In the genomic region with DNA sequence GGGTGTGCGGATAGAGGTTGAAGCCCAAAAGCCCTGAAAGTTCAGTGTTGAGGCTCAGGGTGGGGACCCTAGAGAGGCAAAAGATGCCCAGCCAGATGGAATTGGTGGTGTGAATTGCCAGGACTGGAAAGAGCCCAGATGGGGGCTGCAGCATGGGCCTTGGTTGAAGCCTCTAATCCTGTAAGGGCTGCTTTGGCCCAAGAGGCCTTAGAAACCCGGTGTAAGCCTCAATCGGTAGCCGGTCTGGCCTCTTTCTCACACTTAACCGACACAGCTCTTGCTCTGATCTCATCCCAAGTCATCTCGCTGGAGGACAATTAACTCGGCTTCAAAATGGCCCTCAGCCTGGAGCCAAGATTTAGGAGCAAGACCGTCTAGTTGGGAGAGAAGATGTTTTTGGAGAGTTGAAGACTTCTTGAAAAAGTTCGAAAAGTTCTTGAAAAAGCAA, we compare ENCODE assay signal across 8 cellular contexts. TPM values are rescaled to one million over a fixed set of nuclear protein-coding genes. Genes with fewer than 3 reads are reported as not detected.
DNase-seq lines count a peak whose midpoint lies in the region; ATAC-seq, FAIRE-seq and TF ChIP-seq lines count a peak whose summit lies in the region.

No MANE protein-coding gene starts in this region.

- H3K9ac ChIP-seq in endothelial cell of umbilical vein (replicated peaks; ENCODE audit: extremely low read depth, insufficient read depth, low read length): peak overlapping the region; percentile 99

- H3K4me2 ChIP-seq in endothelial cell of umbilical vein (ENCODE audit: insufficient read depth, low read length): peak overlapping the region; percentile 95

- POLR2A ChIA-PET in endothelial cell of umbilical vein (lab: Charles Lee): interaction anchor here (0.6 to 4.6 kb wide), 7 partner anchors 8 to 261 kb away, joined by 3 to 24 read pairs (median 7); no protein-coding TSS in a partner anchor

- H3K79me2 ChIP-seq in endothelial cell of umbilical vein (ENCODE audit: control insufficient read depth, insufficient read depth, low read length): peaks cover 69% of the 10 kb centered on the region

- H4K20me1 ChIP-seq in endothelial cell of umbilical vein (replicated peaks; ENCODE audit: control insufficient read depth, extremely low read depth, insufficient read depth, low read length): no peaks in the 10 kb centered on the region

- H3K9me3 ChIP-seq in WERI-Rb-1 (ENCODE audit: severe bottlenecking) (no peaks in the 10 kb centered on the region), endothelial cell of umbilical vein (replicated peaks; ENCODE audit: control insufficient read depth, insufficient read depth, low read length) (no peaks in the 10 kb centered on the region)

- H3K27ac Mint-ChIP-seq in nephron progenitor cell: peak overlapping the region; percentile 99

- FAIRE-seq in endothelial cell of umbilical vein (lab: Jason Lieb, UNC): no peak

- no peaks in the 10 kb centered on the region for H3K9me3 Mint-ChIP-seq in nephron progenitor cell

- peak overlapping the region; percentile 91 for H3K4me3 Mint-ChIP-seq in nephron progenitor cell

- BruUV-seq in endothelial cell of umbilical vein (replicated peaks; lab: Mats Ljungman, UMichigan): TSS peak; percentile 78

- H3K27ac ChIP-seq in WERI-Rb-1 (peak overlapping the region; percentile 95), endothelial cell of umbilical vein (ENCODE audit: insufficient read depth, low read depth, low read length) (peak overlapping the region; percentile 100)

- H3K27me3 Mint-ChIP-seq in nephron progenitor cell (ENCODE audit: low read depth, poor library complexity): no peaks in the 10 kb centered on the region

- TF ChIP-seq POLR2A in endothelial cell of umbilical vein (IDR thresholded peaks at IDR 0.05; ENCODE audit: low read depth, low read length): peak; percentile 3

- ATAC-seq in HG03196 (IDR thresholded peaks at IDR 0.05; ENCODE audit: unreplicated experiment): no peak

- H3K4me1 Mint-ChIP-seq in nephron progenitor cell: peaks cover 55% of the 10 kb centered on the region

- dilution Hi-C loops in endothelial cell of umbilical vein (cut with MboI; ENCODE audit: extremely low pct_ligation_motif_present, low sequenced_read_pairs): no loop called here

- peak overlapping the region; percentile 85; the same call in 1 of the 2 replicates for H3K4me3 ChIP-seq in WERI-Rb-1 (ENCODE audit: low read depth, low read length)
- H3K4me3 ChIP-seq in endothelial cell of umbilical vein (replicated peaks in 1 of 3; ENCODE audit: insufficient read depth in 1 of 3, low read depth in 1 of 3, low read length in 3 of 3): peak overlapping the region; percentile 66 to 96 (median 95)

- DNase-seq in NOMO-1 treated with DMSO at 0.1 percent for 48 hours (lab: John Stamatoyannopoulos, UW; ENCODE audit: unreplicated experiment): peak; percentile 42
- no peak for DNase-seq in NOMO-1 treated with dmso at 0.1 percent for 144 hours (lab: John Stamatoyannopoulos, UW; ENCODE audit: unreplicated experiment)
- DNase-seq in WERI-Rb-1: peak; percentile 77
- DNase-seq in endothelial cell of umbilical vein (ENCODE audit: low read depth, low spot score): no peak
- DNase-seq in nephron progenitor cell: no peak
- no peak for DNase-seq in DMS53 treated with DMSO at 0.1 percent for 48 hours (lab: John Stamatoyannopoulos, UW; ENCODE audit: unreplicated experiment)
- no peak for DNase-seq in effector CD8-positive, alpha-beta T cell (lab: John Stamatoyannopoulos, UW)

- peaks cover 26% of the 10 kb centered on the region for H3K36me3 ChIP-seq in WERI-Rb-1
- peaks cover 7 to 23% of the 10 kb centered on the region in 2 experiments for H3K36me3 ChIP-seq in endothelial cell of umbilical vein (ENCODE audit: control insufficient read depth in 2 of 2, extremely low read depth in 1 of 2, insufficient read depth in 2 of 2, low read length in 2 of 2)

- peaks cover 32% of the 10 kb centered on the region for H3K36me3 Mint-ChIP-seq in nephron progenitor cell (ENCODE audit: low read depth)

- intact Hi-C loops in endothelial cell of umbilical vein (cut with micrococcal nuclease): loop anchor here (1.0 to 10.0 kb wide), 3 partner anchors 8 to 246 kb away; partner anchors contain the start of gene KLF2

- TF ChIP-seq CTCF in WERI-Rb-1 (IDR thresholded peaks at IDR 0.05; ENCODE audit: low read depth, low read length): no peak
- TF ChIP-seq CTCF in endothelial cell of umbilical vein (IDR thresholded peaks at IDR 0.05; ENCODE audit: extremely low read depth in 1 of 2, insufficient read depth in 1 of 2, low read depth in 1 of 2, low read length in 2 of 2): no peak
- no peak for TF ChIP-seq CTCF in nephron progenitor cell (IDR thresholded peaks at IDR 0.05)

- H3K4me1 ChIP-seq in endothelial cell of umbilical vein (ENCODE audit: control insufficient read depth, extremely low read depth, insufficient read depth, low read length): peaks cover 31% of the 10 kb centered on the region

- no peaks in the 10 kb centered on the region for H3K9me1 ChIP-seq in endothelial cell of umbilical vein (replicated peaks; ENCODE audit: control insufficient read depth, extremely low read depth, insufficient read depth, low read length)

- no peaks in the 10 kb centered on the region for H3K27me3 ChIP-seq in WERI-Rb-1 (ENCODE audit: insufficient read depth, low read depth, severe bottlenecking)
- no peaks in the 10 kb centered on the region for H3K27me3 ChIP-seq in endothelial cell of umbilical vein (ENCODE audit: control insufficient read depth in 2 of 2, insufficient read depth in 2 of 2, low read length in 2 of 2)

- H2AFZ ChIP-seq in endothelial cell of umbilical vein (ENCODE audit: low read depth, low read length): no peak overlapping the region

- CTCF ChIA-PET in endothelial cell of umbilical vein (lab: Charles Lee): interaction anchor here (1.4 to 5.2 kb wide), 5 partner anchors 12 to 37 kb away, joined by 3 to 40 read pairs (median 5); no protein-coding TSS in a partner anchor

TF ChIP-seq in endothelial cell of umbilical vein, 7 proteins besides CTCF, POLR2A, EP300 and RAD21:
- TF ChIP-seq EZH2 (IDR thresholded peaks at IDR 0.05; ENCODE audit: borderline replicate concordance, low read depth, low read length, severe bottlenecking): no peak
- TF ChIP-seq POLR2AphosphoS5 (IDR thresholded peaks at IDR 0.05; ENCODE audit: insufficient read depth, low read depth, low read length): peak; percentile 18

RNA-seq across cellular contexts. Expression of gene TPM4, which starts 2.0 kb away (rescaled TPM):
- total RNA-seq in endothelial cell of umbilical vein: 875 and 924 TPM in 2 replicates
- 356 and 430 TPM in 2 replicates for polyA plus RNA-seq in endothelial cell of umbilical vein
- 649 and 651 TPM in 2 replicates for polyA plus RNA-seq in endothelial cell of umbilical vein (2011; cell fraction: cytosol; rRNA removed)
- polyA plus RNA-seq in endothelial cell of umbilical vein (2011; cell fraction: nucleus; rRNA removed): 485 and 680 TPM in 2 replicates
- 943 and 960 TPM in 2 replicates for polyA plus RNA-seq in endothelial cell of umbilical vein (2012)
- 357 TPM in 2 replicates for polyA minus RNA-seq in endothelial cell of umbilical vein
- polyA minus RNA-seq in endothelial cell of umbilical vein (2011; cell fraction: cytosol; rRNA and poly(A)+ RNA removed): 149 TPM
- 220 and 242 TPM in 2 replicates for polyA minus RNA-seq in endothelial cell of umbilical vein (2011; cell fraction: nucleus; rRNA and poly(A)+ RNA removed)

RNA-seq across cellular contexts. Expression of gene RAB8A, which starts 33.4 kb away (rescaled TPM):
- total RNA-seq in endothelial cell of umbilical vein: 98.9 and 107 TPM in 2 replicates
- 62.1 and 81.5 TPM in 2 replicates for polyA plus RNA-seq in endothelial cell of umbilical vein
- polyA plus RNA-seq in endothelial cell of umbilical vein (2011; cell fraction: cytosol; rRNA removed): 82.7 and 92.5 TPM in 2 replicates
- polyA plus RNA-seq in endothelial cell of umbilical vein (2011; cell fraction: nucleus; rRNA removed): 40.7 and 44.4 TPM in 2 replicates
- polyA plus RNA-seq in endothelial cell of umbilical vein (2012): 97.1 and 112 TPM in 2 replicates
- polyA minus RNA-seq in endothelial cell of umbilical vein: 128 and 129 TPM in 2 replicates
- 108 TPM for polyA minus RNA-seq in endothelial cell of umbilical vein (2011; cell fraction: cytosol; rRNA and poly(A)+ RNA removed)
- polyA minus RNA-seq in endothelial cell of umbilical vein (2011; cell fraction: nucleus; rRNA and poly(A)+ RNA removed): 36.2 and 41.4 TPM in 2 replicates

Comparison
In these comparisons a context has a peak if more than half of its experiments do, and no peak if none do; other contexts are left out.
1. DNase-seq: peak in NOMO-1 treated with DMSO at 0.1 percent for 48 hours (single experiment) and WERI-Rb-1 (single experiment); none in NOMO-1 treated with dmso at 0.1 percent for 144 hours (single experiment), endothelial cell of umbilical vein (single experiment), nephron progenitor cell (single experiment), DMS53 treated with DMSO at 0.1 percent for 48 hours (single experiment) and effector CD8-positive, alpha-beta T cell (single experiment).